20 cellular contexts compared by ENCODE assay signal in the genomic region with DNA sequence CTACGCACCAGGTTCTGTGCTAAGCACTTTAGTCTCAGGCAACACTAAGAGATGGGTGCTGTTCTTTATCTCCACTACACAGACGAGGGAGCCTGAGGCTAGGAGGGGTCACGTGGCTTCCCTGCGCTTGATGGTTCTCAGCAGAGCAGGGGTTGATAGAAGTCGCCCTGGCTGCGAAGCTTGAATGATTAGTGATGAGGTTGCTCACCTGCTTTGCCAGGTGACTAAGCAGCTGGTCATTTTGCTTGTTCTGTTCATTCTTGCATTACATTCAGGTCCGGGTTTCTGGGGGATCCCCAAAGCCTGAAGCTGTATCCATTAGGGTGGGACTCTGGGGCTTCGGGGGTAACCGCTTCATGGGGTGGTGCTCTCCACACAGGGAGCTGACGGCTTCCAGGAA. TPM values are rescaled to one million over a fixed set of nuclear protein-coding genes. Genes with fewer than 3 reads are reported as not detected.
DNase-seq lines count a peak whose midpoint lies in the region; ATAC-seq and TF ChIP-seq lines count a peak whose summit lies in the region.
"Had no signal": no experiment of that assay in that cellular context is flagged by ENCODE, and none has a peak within 500 bp of the region (broad histone marks: within the 10 kb centered on the region; RNA-seq: fewer than 3 reads in every experiment).

No MANE protein-coding gene starts in this region.

- no peak for ATAC-seq in upper lobe of right lung
- ATAC-seq: CD8-positive, alpha-beta T cell; GM12878; HCT116; Panc1; Right ventricle myocardium inferior had no signal

- H3K27me3 Mint-ChIP-seq in nephron progenitor cell (ENCODE audit: low read depth, poor library complexity) (peaks cover 21% of the 10 kb centered on the region), type B pancreatic cell (peaks cover 26% of the 10 kb centered on the region)

- no peaks in the 10 kb centered on the region for H3K9me3 ChIP-seq in upper lobe of right lung

- no peak overlapping the region for H3K4me3 Mint-ChIP-seq in nephron progenitor cell
- H3K4me3 Mint-ChIP-seq in type B pancreatic cell: no peak overlapping the region
- H3K4me3 Mint-ChIP-seq: CD8-positive, alpha-beta T cell had no signal

- H3K27ac Mint-ChIP-seq in nephron progenitor cell (peak overlapping the region; percentile 64), type B pancreatic cell (no peak overlapping the region)
- H3K27ac Mint-ChIP-seq: CD8-positive, alpha-beta T cell had no signal

- intact Hi-C loops in upper lobe of right lung (cut with DNase I): no loop called here

- no peaks in the 10 kb centered on the region for H3K4me1 ChIP-seq in upper lobe of right lung

- no peak overlapping the region for H3K4me3 ChIP-seq in epithelial cell of esophagus (ENCODE audit: low read length)
- H3K4me3 ChIP-seq in upper lobe of right lung: no peak overlapping the region
- H3K4me3 ChIP-seq: BLaER1 treated with 17β-estradiol and CSF1 and Interleukin-3, amounts not matched to agents 10 nM and 100 nM; GM12878 had no signal

- peaks cover 5% of the 10 kb centered on the region for H3K4me1 Mint-ChIP-seq in nephron progenitor cell
- H3K4me1 Mint-ChIP-seq in type B pancreatic cell (ENCODE audit: unreplicated experiment): peaks cover 5% of the 10 kb centered on the region

- POLR2A ChIA-PET in RWPE1 (lab: Yijun Ruan, JAX; ENCODE audit: low non-redundant PET): no interaction called here

- TF ChIP-seq CTCF in RWPE1 (conservative IDR thresholded peaks at IDR 0.05; ENCODE audit: low read depth) (no peak), epithelial cell of esophagus (IDR thresholded peaks at IDR 0.05; ENCODE audit: insufficient read depth, low read depth, low read length, missing control alignments) (no peak), nephron progenitor cell (IDR thresholded peaks at IDR 0.05) (no peak), type B pancreatic cell (conservative IDR thresholded peaks at IDR 0.05) (no peak), upper lobe of right lung (IDR thresholded peaks at IDR 0.05) (no peak)

- no peaks in the 10 kb centered on the region for H3K36me3 ChIP-seq in upper lobe of right lung
- H3K36me3 ChIP-seq: BLaER1 treated with 17β-estradiol and CSF1 and Interleukin-3, amounts not matched to agents 10 nM and 100 nM had no signal

- CTCF ChIA-PET in RWPE1 (lab: Yijun Ruan, JAX): interaction anchor here (0.9 to 1.0 kb wide), 2 partner anchors 9 to 35 kb away, joined by 3 to 6 read pairs; no protein-coding TSS in a partner anchor

- peaks cover 21% of the 10 kb centered on the region for H3K9me3 Mint-ChIP-seq in nephron progenitor cell
- peaks cover 10% of the 10 kb centered on the region for H3K9me3 Mint-ChIP-seq in type B pancreatic cell

- in situ Hi-C loops in G401 (cut with HindIII; ENCODE audit: low sequenced_read_pairs): no loop called here

- peaks cover 10% of the 10 kb centered on the region for H3K27me3 ChIP-seq in upper lobe of right lung
- H3K27me3 ChIP-seq: BLaER1 treated with 17β-estradiol and CSF1 and Interleukin-3, amounts not matched to agents 10 nM and 100 nM had no signal

- H3K27ac ChIP-seq in RWPE1: no peak overlapping the region
- H3K27ac ChIP-seq in upper lobe of right lung: no peak overlapping the region
- H3K27ac ChIP-seq: BLaER1 treated with 17β-estradiol and CSF1 and Interleukin-3, amounts not matched to agents 10 nM and 100 nM had no signal

- DNase-seq in RWPE1 (ENCODE audit: low spot score): peak; percentile 85
- peak; percentile 85 for DNase-seq in epithelial cell of esophagus (ENCODE audit: low read depth)
- no peak for DNase-seq in nephron progenitor cell
- peak; percentile 44 for DNase-seq in type B pancreatic cell (ENCODE audit: extremely low spot score, unreplicated experiment)
- DNase-seq in G401 (ENCODE audit: low spot score): no peak
- no peak for DNase-seq in upper lobe of right lung
- DNase-seq in A172 (ENCODE audit: low spot score): no peak
- DNase-seq: Calu3; CD8-positive, alpha-beta T cell; GOT3; KBM-7; NCI-H1105 treated with DMSO at 0.1 percent for 48 hours; NCI-H1694 treated with DMSO at 0.1 percent for 48 hours; NCI-H226; NCI-H524 treated with DMSO at 0.1 percent for 48 hours had no signal

- H3K36me3 Mint-ChIP-seq in nephron progenitor cell (ENCODE audit: low read depth): no peaks in the 10 kb centered on the region
- no peaks in the 10 kb centered on the region for H3K36me3 Mint-ChIP-seq in type B pancreatic cell
- H3K36me3 Mint-ChIP-seq: CD8-positive, alpha-beta T cell had no signal

RNA-seq across cellular contexts. Expression of gene NTSR2, which starts 11.8 kb away (rescaled TPM):
- total RNA-seq in type B pancreatic cell (ENCODE audit: low replicate concordance): not detected in 2 replicates
- not detected in 2 replicates for total RNA-seq in G401 (2014; rRNA removed; shearing (Covaris generic))
- total RNA-seq in upper lobe of right lung: not detected
- not detected in 2 replicates for total RNA-seq in A172 (2014; rRNA removed; shearing (Covaris generic))
- total RNA-seq: Calu3; CD8-positive, alpha-beta T cell; GM12878; Right ventricle myocardium inferior had no signal

Comparison
In these comparisons a context has a peak if more than half of its experiments do, and no peak if none do; other contexts are left out.
1. DNase-seq: peak in RWPE1 (single experiment), epithelial cell of esophagus (single experiment) and type B pancreatic cell (single experiment); none in nephron progenitor cell (single experiment), G401 (single experiment), upper lobe of right lung (single experiment) and A172 (single experiment).